ENCODE assay signal across 11 cellular contexts in the genomic region with DNA sequence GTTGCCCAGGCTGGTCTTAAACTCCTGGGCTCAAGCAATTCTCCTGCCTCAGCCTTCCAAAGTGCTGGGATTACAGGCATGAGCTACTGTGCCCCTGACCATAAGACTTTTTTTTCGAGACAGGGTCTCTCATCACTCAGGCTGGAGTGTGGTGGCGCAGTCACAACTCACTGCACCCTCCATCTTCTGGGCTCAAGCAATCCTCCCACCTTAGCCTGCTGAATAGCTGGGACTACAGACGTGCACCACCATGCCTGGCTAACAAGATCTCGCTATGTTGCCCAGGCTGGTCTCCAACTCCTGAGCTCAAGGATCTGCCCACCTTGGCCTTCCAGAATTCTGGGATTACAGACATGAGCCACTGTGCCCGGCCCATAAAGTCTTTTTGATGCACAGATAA. TPM values are rescaled to one million over a fixed set of nuclear protein-coding genes. Genes with fewer than 3 reads are reported as not detected.
A peak's percentile ranks its signal among the peaks of the same experiment; 100 is the strongest.
DNase-seq lines count a peak whose midpoint lies in the region; ATAC-seq and TF ChIP-seq lines count a peak whose summit lies in the region.
"Had no signal": no experiment of that assay in that cellular context is flagged by ENCODE, and none has a peak within 500 bp of the region (broad histone marks: within the 10 kb centered on the region; RNA-seq: fewer than 3 reads in every experiment).

No MANE protein-coding gene starts in this region.

- no peak overlapping the region for H3K4me3 ChIP-seq in smooth muscle cell
- no peak overlapping the region for H3K4me3 ChIP-seq in HAP-1

- peaks cover 16% of the 10 kb centered on the region for H4K20me1 ChIP-seq in smooth muscle cell (ENCODE audit: low read depth)

- peak overlapping the region; percentile 19 to 93 for H3K4me3 Mint-ChIP-seq in activated T-cell treated with anti-CD3 and anti-CD28 coated beads, Interleukin-2, amount 50 U/mL, for 72 hours
- H3K4me3 Mint-ChIP-seq in T-helper 17 cell = no peak overlapping the region

- H3F3A ChIP-seq in smooth muscle cell (ENCODE audit: low read depth) = peaks cover 41% of the 10 kb centered on the region

- ATAC-seq in activated T-cell treated with anti-CD3 and anti-CD28 coated beads, Interleukin-2, amount 50 U/mL, for 72 hours (replicated peaks in 1 of 2) = no peak
- no peak for ATAC-seq in T-helper 17 cell
- ATAC-seq in GM21390 (IDR thresholded peaks at IDR 0.05; ENCODE audit: unreplicated experiment) = no peak

- H3K9me3 Mint-ChIP-seq in activated T-cell treated with anti-CD3 and anti-CD28 coated beads, Interleukin-2, amount 50 U/mL, for 72 hours = peaks cover 0 to 2% of the 10 kb centered on the region in 2 donors

- in situ Hi-C loops in HAP-1 (cut with MboI; ENCODE audit: low sequenced_read_pairs) = no loop called here

- H3K9ac ChIP-seq in smooth muscle cell (ENCODE audit: low read depth) = no peak overlapping the region

- peak overlapping the region; percentile 23 for H3K4me2 ChIP-seq in smooth muscle cell

- no peak overlapping the region for H3K27ac Mint-ChIP-seq in activated T-cell treated with anti-CD3 and anti-CD28 coated beads, Interleukin-2, amount 50 U/mL, for 72 hours
- peak overlapping the region; percentile 90 for H3K27ac Mint-ChIP-seq in T-helper 17 cell

- TF ChIP-seq CTCF in smooth muscle cell (IDR thresholded peaks at IDR 0.05; ENCODE audit: borderline replicate concordance, insufficient read depth, poor library complexity, severe bottlenecking) = no peak

- H3K9me3 ChIP-seq in T-helper 17 cell (ENCODE audit: control insufficient read depth, low read length, poor library complexity, severe bottlenecking) (no peaks in the 10 kb centered on the region), smooth muscle cell (replicated peaks; ENCODE audit: low read depth) (no peaks in the 10 kb centered on the region), HAP-1 (no peaks in the 10 kb centered on the region)

- H3K4me1 ChIP-seq in smooth muscle cell (ENCODE audit: low read depth) = no peaks in the 10 kb centered on the region
- peaks cover 11% of the 10 kb centered on the region for H3K4me1 ChIP-seq in HAP-1

- H3K36me3 Mint-ChIP-seq in activated T-cell treated with anti-CD3 and anti-CD28 coated beads, Interleukin-2, amount 50 U/mL, for 72 hours (ENCODE audit: insufficient read depth in 2 of 2) = peaks cover 5 to 16% of the 10 kb centered on the region in 2 donors
- H3K36me3 Mint-ChIP-seq in T-helper 17 cell (ENCODE audit: low read depth) = peaks cover 3% of the 10 kb centered on the region

- H3K4me1 Mint-ChIP-seq in activated T-cell treated with anti-CD3 and anti-CD28 coated beads, Interleukin-2, amount 50 U/mL, for 72 hours (ENCODE audit: low read depth) = peaks cover 25% of the 10 kb centered on the region
- H3K4me1 Mint-ChIP-seq in T-helper 17 cell = peaks cover 47% of the 10 kb centered on the region

- H3K27me3 ChIP-seq in smooth muscle cell (ENCODE audit: low read depth) (no peaks in the 10 kb centered on the region), HAP-1 (ENCODE audit: low read depth) (no peaks in the 10 kb centered on the region)

- peak; percentile 28 for TF ChIP-seq POLR2A in erythroblast (IDR thresholded peaks at IDR 0.05; ENCODE audit: low read length)

- peaks cover 3% of the 10 kb centered on the region for H3K79me2 ChIP-seq in smooth muscle cell (ENCODE audit: low read depth)

- H2AFZ ChIP-seq in smooth muscle cell (ENCODE audit: low read depth) = no peak overlapping the region

- H3K36me3 ChIP-seq in smooth muscle cell (ENCODE audit: low read depth) = peaks cover 9% of the 10 kb centered on the region
- peaks cover 31% of the 10 kb centered on the region for H3K36me3 ChIP-seq in HAP-1 (replicated peaks)

- no peak for DNase-seq in activated T-cell treated with anti-CD3 and anti-CD28 coated beads, Interleukin-2, amount 50 U/mL, for 72 hours
- DNase-seq in activated T-cell treated with anti-CD3 and anti-CD28 coated beads for 4 hours (no peak), T-helper 17 cell (no peak), erythroblast (lab: John Stamatoyannopoulos, UW) (no peak), smooth muscle cell (lab: John Stamatoyannopoulos, UW; ENCODE audit: unreplicated experiment) (no peak), HAP-1 (ENCODE audit: low spot score in 2 of 2) (no peak), NCI-H1436 treated with DMSO at 0.1 percent for 48 hours (lab: John Stamatoyannopoulos, UW) (no peak)
- DNase-seq: foreskin fibroblast, NCI-H1092, NCI-H446 treated with DMSO at 0.1 percent for 48 hours had no signal

- 96% methylated on average over 5 of the region's 5 CpGs for WGBS in smooth muscle cell (ENCODE audit: low lambda C conversion rate)

- no peaks in the 10 kb centered on the region for H3K27me3 Mint-ChIP-seq in activated T-cell treated with anti-CD3 and anti-CD28 coated beads, Interleukin-2, amount 50 U/mL, for 72 hours (ENCODE audit: low read depth)
- no peaks in the 10 kb centered on the region for H3K27me3 Mint-ChIP-seq in T-helper 17 cell

- no peak overlapping the region for H3K27ac ChIP-seq in smooth muscle cell (ENCODE audit: low read depth)

RNA-seq across cellular contexts. Expression of gene C1orf56, which starts 1.9 kb away (rescaled TPM):
- 1 to 10 TPM; 2.1 to 3.1 TPM for total RNA-seq in activated T-cell treated with anti-CD3 and anti-CD28 coated beads, Interleukin-2, amount 50 U/mL, for 72 hours
- total RNA-seq in T-helper 17 cell = under 1 TPM; 0.47 to 0.52 TPM
- total RNA-seq in smooth muscle cell = 1.2 and 1.6 TPM in 2 replicates
- polyA plus RNA-seq in smooth muscle cell = 4.4 and 8.0 TPM in 2 replicates

RNA-seq across cellular contexts. Expression of gene CDC42SE1, which starts 10.0 kb away (rescaled TPM):
- total RNA-seq in activated T-cell treated with anti-CD3 and anti-CD28 coated beads, Interleukin-2, amount 50 U/mL, for 72 hours = 100 to 1,000 TPM; 210 to 220 TPM
- 100 to 1,000 TPM; 375 to 433 TPM for total RNA-seq in T-helper 17 cell
- total RNA-seq in smooth muscle cell = 63.3 and 75.9 TPM in 2 replicates
- 15.2 and 20.8 TPM in 2 replicates for polyA plus RNA-seq in smooth muscle cell

RNA-seq across cellular contexts. Expression of gene MLLT11, which starts 10.7 kb away (rescaled TPM):
- 1 to 10 TPM; 5.3 to 5.6 TPM for total RNA-seq in activated T-cell treated with anti-CD3 and anti-CD28 coated beads, Interleukin-2, amount 50 U/mL, for 72 hours
- total RNA-seq in T-helper 17 cell (1 to 10 TPM; 4.0 to 5.0 TPM), smooth muscle cell (50.1 and 53.4 TPM in 2 replicates)
- polyA plus RNA-seq in smooth muscle cell = 73.2 and 74.2 TPM in 2 replicates

RNA-seq across cellular contexts. Expression of gene BNIPL, which starts 13.1 kb away (rescaled TPM):
- 1 to 10 TPM; 2.8 to 5.3 TPM for total RNA-seq in activated T-cell treated with anti-CD3 and anti-CD28 coated beads, Interleukin-2, amount 50 U/mL, for 72 hours
- total RNA-seq in T-helper 17 cell (under 1 TPM; 0.42 to 0.57 TPM), smooth muscle cell (5.3 and 5.6 TPM in 2 replicates)
- 0.93 and 1.2 TPM in 2 replicates for polyA plus RNA-seq in smooth muscle cell

RNA-seq across cellular contexts. Expression of gene GABPB2, which starts 21.1 kb away (rescaled TPM):
- 10 to 100 TPM; 22.7 to 29.1 TPM for total RNA-seq in activated T-cell treated with anti-CD3 and anti-CD28 coated beads, Interleukin-2, amount 50 U/mL, for 72 hours
- total RNA-seq in T-helper 17 cell = 10 to 100 TPM in 1 of 2 donors, 1 to 10 TPM in 1; 9.9 to 25.5 TPM
- 3.6 and 9.1 TPM in 2 replicates for total RNA-seq in smooth muscle cell
- 1.3 and 3.0 TPM in 2 replicates for polyA plus RNA-seq in smooth muscle cell
